1 cellular context compared by ENCODE assay signal in genomic region chr5:139671096-139671841, GRCh38.
TF ChIP-seq lines count a peak whose summit lies in the region.

No MANE protein-coding gene starts in this region.

TF ChIP-seq in GM12878, 131 proteins besides CTCF, POLR2A, EP300 and RAD21 (continued from another document and continues in another):
- TF ChIP-seq IRF5 (IDR thresholded peaks at IDR 0.05; ENCODE audit: borderline replicate concordance) (no peak), RFX5 (IDR thresholded peaks at IDR 0.05; ENCODE audit: low read depth, low read length) (no peak), ZSCAN29 (IDR thresholded peaks at IDR 0.05) (no peak), NR2C2 (IDR thresholded peaks at IDR 0.05; ENCODE audit: borderline replicate concordance, control insufficient read depth, insufficient read length, low read depth) (no peak), NBN (IDR thresholded peaks at IDR 0.05) (0 out of 2 replicates have a peak, but pooled peaks have one; percentile 13), TBL1XR1 (IDR thresholded peaks at IDR 0.05; ENCODE audit: low read depth, low read length) (no peak), ZNF217 (IDR thresholded peaks at IDR 0.05) (no peak), RCOR1 (conservative IDR thresholded peaks at IDR 0.05; ENCODE audit: low read depth, low read length) (no peak), TCF3 (IDR thresholded peaks at IDR 0.05; ENCODE audit: borderline replicate concordance, insufficient read depth, low read depth, low read length) (peak; percentile 53; the same call in 1 of the 2 replicates), MTA2 (IDR thresholded peaks at IDR 0.05; ENCODE audit: low read depth) (no peak), RUNX3 (IDR thresholded peaks at IDR 0.05; ENCODE audit: low read length) (no peak), CHD1 (IDR thresholded peaks at IDR 0.05; ENCODE audit: low read depth, low read length) (no peak), PML (IDR thresholded peaks at IDR 0.05; ENCODE audit: low read length) (no peak), HSF1 (IDR thresholded peaks at IDR 0.05; ENCODE audit: low read depth, low read length) (no peak), STAT3 (IDR thresholded peaks at IDR 0.05; ENCODE audit: low read depth, low read length) (no peak), NFYA (IDR thresholded peaks at IDR 0.05; ENCODE audit: borderline replicate concordance, low read depth, low read length) (no peak), ETV6 (conservative IDR thresholded peaks at IDR 0.05 in 1 of 2, IDR thresholded peaks at IDR 0.05 in 1 of 2; ENCODE audit: borderline replicate concordance in 1 of 2, low read depth in 1 of 2) (no peak), SMAD1 (IDR thresholded peaks at IDR 0.05; ENCODE audit: low read depth, partially characterized antibody) (no peak), GABPA (IDR thresholded peaks at IDR 0.05; ENCODE audit: low read depth) (no peak), CEBPB (IDR thresholded peaks at IDR 0.05; ENCODE audit: borderline replicate concordance in 1 of 2, low read depth in 2 of 2, low read length in 2 of 2) (no peak), IKZF2 (IDR thresholded peaks at IDR 0.05) (peak in 1 of 2 experiments; percentile 40; a peak in 1 of 4 replicates), ZBTB40 (IDR thresholded peaks at IDR 0.05; ENCODE audit: borderline replicate concordance) (no peak), SREBF2 (IDR thresholded peaks at IDR 0.05; ENCODE audit: low read length) (no peak), POLR2AphosphoS5 (IDR thresholded peaks at IDR 0.05; ENCODE audit: low read length) (no peak), ATF2 (IDR thresholded peaks at IDR 0.05; ENCODE audit: low read length) (no peak), LARP7 (IDR thresholded peaks at IDR 0.05) (no peak), PAX5 (IDR thresholded peaks at IDR 0.05; ENCODE audit: borderline replicate concordance, low read depth, low read length) (no peak; the same call in 1 of the 2 replicates), NR2F1 (conservative IDR thresholded peaks at IDR 0.05) (no peak), ZNF274 (IDR thresholded peaks at IDR 0.05; ENCODE audit: insufficient read depth, insufficient read length) (no peak), ZNF24 (IDR thresholded peaks at IDR 0.05) (no peak)
- TF ChIP-seq, protein P1, sequence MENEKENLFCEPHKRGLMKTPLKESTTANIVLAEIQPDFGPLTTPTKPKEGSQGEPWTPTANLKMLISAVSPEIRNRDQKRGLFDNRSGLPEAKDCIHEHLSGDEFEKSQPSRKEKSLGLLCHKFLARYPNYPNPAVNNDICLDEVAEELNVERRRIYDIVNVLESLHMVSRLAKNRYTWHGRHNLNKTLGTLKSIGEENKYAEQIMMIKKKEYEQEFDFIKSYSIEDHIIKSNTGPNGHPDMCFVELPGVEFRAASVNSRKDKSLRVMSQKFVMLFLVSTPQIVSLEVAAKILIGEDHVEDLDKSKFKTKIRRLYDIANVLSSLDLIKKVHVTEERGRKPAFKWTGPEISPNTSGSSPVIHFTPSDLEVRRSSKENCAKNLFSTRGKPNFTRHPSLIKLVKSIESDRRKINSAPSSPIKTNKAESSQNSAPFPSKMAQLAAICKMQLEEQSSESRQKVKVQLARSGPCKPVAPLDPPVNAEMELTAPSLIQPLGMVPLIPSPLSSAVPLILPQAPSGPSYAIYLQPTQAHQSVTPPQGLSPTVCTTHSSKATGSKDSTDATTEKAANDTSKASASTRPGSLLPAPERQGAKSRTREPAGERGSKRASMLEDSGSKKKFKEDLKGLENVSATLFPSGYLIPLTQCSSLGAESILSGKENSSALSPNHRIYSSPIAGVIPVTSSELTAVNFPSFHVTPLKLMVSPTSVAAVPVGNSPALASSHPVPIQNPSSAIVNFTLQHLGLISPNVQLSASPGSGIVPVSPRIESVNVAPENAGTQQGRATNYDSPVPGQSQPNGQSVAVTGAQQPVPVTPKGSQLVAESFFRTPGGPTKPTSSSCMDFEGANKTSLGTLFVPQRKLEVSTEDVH (IDR thresholded peaks at IDR 0.05; ENCODE audit: low read depth, partially characterized antibody) = no peak
- TF ChIP-seq, protein P2, sequence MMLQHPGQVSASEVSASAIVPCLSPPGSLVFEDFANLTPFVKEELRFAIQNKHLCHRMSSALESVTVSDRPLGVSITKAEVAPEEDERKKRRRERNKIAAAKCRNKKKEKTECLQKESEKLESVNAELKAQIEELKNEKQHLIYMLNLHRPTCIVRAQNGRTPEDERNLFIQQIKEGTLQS (IDR thresholded peaks at IDR 0.05; ENCODE audit: borderline replicate concordance, extremely low read depth, low read depth, low read length) = no peak
- TF ChIP-seq, protein P3, sequence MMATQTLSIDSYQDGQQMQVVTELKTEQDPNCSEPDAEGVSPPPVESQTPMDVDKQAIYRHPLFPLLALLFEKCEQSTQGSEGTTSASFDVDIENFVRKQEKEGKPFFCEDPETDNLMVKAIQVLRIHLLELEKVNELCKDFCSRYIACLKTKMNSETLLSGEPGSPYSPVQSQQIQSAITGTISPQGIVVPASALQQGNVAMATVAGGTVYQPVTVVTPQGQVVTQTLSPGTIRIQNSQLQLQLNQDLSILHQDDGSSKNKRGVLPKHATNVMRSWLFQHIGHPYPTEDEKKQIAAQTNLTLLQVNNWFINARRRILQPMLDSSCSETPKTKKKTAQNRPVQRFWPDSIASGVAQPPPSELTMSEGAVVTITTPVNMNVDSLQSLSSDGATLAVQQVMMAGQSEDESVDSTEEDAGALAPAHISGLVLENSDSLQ (IDR thresholded peaks at IDR 0.05) = no peak
- TF ChIP-seq, protein P4, sequence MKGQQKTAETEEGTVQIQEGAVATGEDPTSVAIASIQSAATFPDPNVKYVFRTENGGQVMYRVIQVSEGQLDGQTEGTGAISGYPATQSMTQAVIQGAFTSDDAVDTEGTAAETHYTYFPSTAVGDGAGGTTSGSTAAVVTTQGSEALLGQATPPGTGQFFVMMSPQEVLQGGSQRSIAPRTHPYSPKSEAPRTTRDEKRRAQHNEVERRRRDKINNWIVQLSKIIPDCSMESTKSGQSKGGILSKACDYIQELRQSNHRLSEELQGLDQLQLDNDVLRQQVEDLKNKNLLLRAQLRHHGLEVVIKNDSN (IDR thresholded peaks at IDR 0.05; ENCODE audit: borderline replicate concordance, extremely low read length, insufficient read depth, low read depth, low read length) = no peak
- TF ChIP-seq, protein P5, sequence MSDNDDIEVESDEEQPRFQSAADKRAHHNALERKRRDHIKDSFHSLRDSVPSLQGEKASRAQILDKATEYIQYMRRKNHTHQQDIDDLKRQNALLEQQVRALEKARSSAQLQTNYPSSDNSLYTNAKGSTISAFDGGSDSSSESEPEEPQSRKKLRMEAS (IDR thresholded peaks at IDR 0.05; ENCODE audit: low read depth, low read length) = no peak
- TF ChIP-seq, protein P6, sequence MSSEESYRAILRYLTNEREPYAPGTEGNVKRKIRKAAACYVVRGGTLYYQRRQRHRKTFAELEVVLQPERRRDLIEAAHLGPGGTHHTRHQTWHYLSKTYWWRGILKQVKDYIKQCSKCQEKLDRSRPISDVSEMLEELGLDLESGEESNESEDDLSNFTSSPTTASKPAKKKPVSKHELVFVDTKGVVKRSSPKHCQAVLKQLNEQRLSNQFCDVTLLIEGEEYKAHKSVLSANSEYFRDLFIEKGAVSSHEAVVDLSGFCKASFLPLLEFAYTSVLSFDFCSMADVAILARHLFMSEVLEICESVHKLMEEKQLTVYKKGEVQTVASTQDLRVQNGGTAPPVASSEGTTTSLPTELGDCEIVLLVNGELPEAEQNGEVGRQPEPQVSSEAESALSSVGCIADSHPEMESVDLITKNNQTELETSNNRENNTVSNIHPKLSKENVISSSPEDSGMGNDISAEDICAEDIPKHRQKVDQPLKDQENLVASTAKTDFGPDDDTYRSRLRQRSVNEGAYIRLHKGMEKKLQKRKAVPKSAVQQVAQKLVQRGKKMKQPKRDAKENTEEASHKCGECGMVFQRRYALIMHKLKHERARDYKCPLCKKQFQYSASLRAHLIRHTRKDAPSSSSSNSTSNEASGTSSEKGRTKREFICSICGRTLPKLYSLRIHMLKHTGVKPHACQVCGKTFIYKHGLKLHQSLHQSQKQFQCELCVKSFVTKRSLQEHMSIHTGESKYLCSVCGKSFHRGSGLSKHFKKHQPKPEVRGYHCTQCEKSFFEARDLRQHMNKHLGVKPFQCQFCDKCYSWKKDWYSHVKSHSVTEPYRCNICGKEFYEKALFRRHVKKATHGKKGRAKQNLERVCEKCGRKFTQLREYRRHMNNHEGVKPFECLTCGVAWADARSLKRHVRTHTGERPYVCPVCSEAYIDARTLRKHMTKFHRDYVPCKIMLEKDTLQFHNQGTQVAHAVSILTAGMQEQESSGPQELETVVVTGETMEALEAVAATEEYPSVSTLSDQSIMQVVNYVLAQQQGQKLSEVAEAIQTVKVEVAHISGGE (CRISPR knock-in tag; IDR thresholded peaks at IDR 0.05) = no peak
- TF ChIP-seq, protein P7, sequence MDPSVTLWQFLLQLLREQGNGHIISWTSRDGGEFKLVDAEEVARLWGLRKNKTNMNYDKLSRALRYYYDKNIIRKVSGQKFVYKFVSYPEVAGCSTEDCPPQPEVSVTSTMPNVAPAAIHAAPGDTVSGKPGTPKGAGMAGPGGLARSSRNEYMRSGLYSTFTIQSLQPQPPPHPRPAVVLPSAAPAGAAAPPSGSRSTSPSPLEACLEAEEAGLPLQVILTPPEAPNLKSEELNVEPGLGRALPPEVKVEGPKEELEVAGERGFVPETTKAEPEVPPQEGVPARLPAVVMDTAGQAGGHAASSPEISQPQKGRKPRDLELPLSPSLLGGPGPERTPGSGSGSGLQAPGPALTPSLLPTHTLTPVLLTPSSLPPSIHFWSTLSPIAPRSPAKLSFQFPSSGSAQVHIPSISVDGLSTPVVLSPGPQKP (IDR thresholded peaks at IDR 0.05; ENCODE audit: low read depth, low read length) = no peak
